In genomic region chr14:62988967-62989366, GRCh38 we compare ENCODE assay signal across 17 cellular contexts. TPM values are rescaled to one million over a fixed set of nuclear protein-coding genes. Genes with fewer than 3 reads are reported as not detected.
"Had no signal": no experiment of that assay in that cellular context is flagged by ENCODE, and none has a peak within 500 bp of the region (broad histone marks: within the 10 kb centered on the region; RNA-seq: fewer than 3 reads in every experiment).

No MANE protein-coding gene starts in this region.

- H3K4me1 Mint-ChIP-seq: stimulated activated memory B cell treated with anti-CD40 and anti-IgM and Interleukin-4, amounts not matched to agents 10 μg/mL and 1 μg/mL and 100 μg/mL, for 72 hours had no signal

- H3K4me1 ChIP-seq: tibial nerve had no signal

- H3K27me3 Mint-ChIP-seq: activated T-cell treated with anti-CD3 and anti-CD28 coated beads, Interleukin-2, amount 50 U/mL, for 24 hours; stimulated activated memory B cell treated with anti-CD40 and anti-IgM and Interleukin-4, amounts not matched to agents 10 μg/mL and 1 μg/mL and 100 μg/mL, for 72 hours had no signal

- H3K9me3 ChIP-seq: tibial nerve had no signal

- H3K4me3 Mint-ChIP-seq: activated T-cell treated with anti-CD3 and anti-CD28 coated beads, Interleukin-2, amount 50 U/mL, for 24 hours; mesothelial cell of epicardium; stimulated activated memory B cell treated with anti-CD40 and anti-IgM and Interleukin-4, amounts not matched to agents 10 μg/mL and 1 μg/mL and 100 μg/mL, for 72 hours had no signal

- H3K27ac ChIP-seq: coronary artery, epithelial cell of prostate, tibial nerve had no signal

- H3K9me3 Mint-ChIP-seq: activated T-cell treated with anti-CD3 and anti-CD28 coated beads, Interleukin-2, amount 50 U/mL, for 24 hours had no signal

- H3K27ac Mint-ChIP-seq: activated naive CD4-positive, alpha-beta T cell treated with anti-CD3 and anti-CD28 coated beads, Interleukin-2, amount 50 U/mL, for 72 hours; activated T-cell treated with anti-CD3 and anti-CD28 coated beads, Interleukin-2, amount 50 U/mL, for 24 hours; mesothelial cell of epicardium; stimulated activated memory B cell treated with anti-CD40 and anti-IgM and Interleukin-4, amounts not matched to agents 10 μg/mL and 1 μg/mL and 100 μg/mL, for 72 hours had no signal

- H3K4me3 ChIP-seq: coronary artery, tibial nerve had no signal

- H3K27me3 ChIP-seq: tibial nerve had no signal

- H3K36me3 Mint-ChIP-seq: activated naive CD4-positive, alpha-beta T cell treated with anti-CD3 and anti-CD28 coated beads, Interleukin-2, amount 50 U/mL, for 72 hours; mesothelial cell of epicardium; stimulated activated memory B cell treated with anti-CD40 and anti-IgM and Interleukin-4, amounts not matched to agents 10 μg/mL and 1 μg/mL and 100 μg/mL, for 72 hours had no signal

- H3K36me3 ChIP-seq: tibial nerve had no signal

- DNase-seq: activated CD4-positive, alpha-beta T cell treated with anti-CD3 and anti-CD28 coated beads, Interleukin-2, amount 50 U/mL, for 4 hours; activated CD4-positive, CD25-positive, alpha-beta regulatory T cell treated with anti-CD3 and anti-CD28 coated beads, Interleukin-2, amount 50 U/mL, for 72 hours; activated effector memory CD4-positive, alpha-beta T cell treated with anti-CD3 and anti-CD28 coated beads, Interleukin-2, amount 50 U/mL, for 16 hours; activated T-cell treated with anti-CD3 and anti-CD28 coated beads, Interleukin-2, amount 50 U/mL, for 24 hours; amygdala; caudate nucleus; effector CD8-positive, alpha-beta T cell; hypothalamus had no signal

RNA-seq across cellular contexts. Expression of gene KCNH5, which starts 56.3 kb away (rescaled TPM):
- total RNA-seq: activated naive CD4-positive, alpha-beta T cell treated with anti-CD3 and anti-CD28 coated beads, Interleukin-2, amount 50 U/mL, for 72 hours; myocyte; subcutaneous adipose tissue; T-helper 2 cell treated with Interferon-gamma antibody and Interleukin-4, amounts not matched to agents 100 ng/mL and 5 ng/mL, for 36 hours; tibial nerve had no signal
